Comparison of ENCODE assay signal across 24 cellular contexts in genomic region chr11:2261436-2262230, GRCh38. TPM values are rescaled to one million over a fixed set of nuclear protein-coding genes. Genes with fewer than 3 reads are reported as not detected.
"Had no signal": no experiment of that assay in that cellular context is flagged by ENCODE, and none has a peak within 500 bp of the region (broad histone marks: within the 10 kb centered on the region; RNA-seq: fewer than 3 reads in every experiment).

No MANE protein-coding gene starts in this region.

- H3K27ac ChIP-seq: coronary artery, gastrocnemius medialis, ovary, right lobe of liver, thyroid gland, VCaP had no signal

- H3K4me1 Mint-ChIP-seq: brain had no signal

- H3K27me3 ChIP-seq: ovary, right lobe of liver, thyroid gland had no signal

- H3K4me1 ChIP-seq: gastrocnemius medialis, right lobe of liver had no signal

- DNase-seq: activated CD4-positive, alpha-beta T cell treated with anti-CD3 and anti-CD28 coated beads for 1 hour; activated CD4-positive, alpha-beta T cell treated with anti-CD3 and anti-CD28 coated beads, Interleukin-2, amount 50 U/mL, for 4 hours; activated naive CD4-positive, alpha-beta T cell treated with anti-CD3 and anti-CD28 coated beads, Interleukin-2, amount 10 ng/mL, durations not matched to agents 7 days and 5 days; activated naive CD8-positive, alpha-beta T cell treated with anti-CD3 and anti-CD28 coated beads, Interleukin-2, amount 50 U/mL, for 24 hours; activated T-cell treated with anti-CD3 and anti-CD28 coated beads, Interleukin-2, amount 50 U/mL, for 24 hours; anterior cingulate cortex; central memory CD4-positive, alpha-beta T cell; erythroblast; gastrocnemius medialis; left ventricle myocardium superior; stimulated activated CD4-positive, alpha-beta T cell treated with anti-CD3 and anti-CD28 coated beads, Interleukin-4, amount 100 ng/mL, for 4 hours; stimulated activated naive B cell treated with anti-CD40 and anti-IgM and Interleukin-4, amounts not matched to agents 10 μg/mL and 1 μg/mL and 100 μg/mL, for 72 hours; T-helper 2 cell; thyroid gland had no signal

- ATAC-seq: activated naive CD8-positive, alpha-beta T cell treated with anti-CD3 and anti-CD28 coated beads, Interleukin-2, amount 50 U/mL, for 24 hours; gastrocnemius medialis; left ventricle myocardium superior; right lobe of liver; stimulated activated naive B cell treated with anti-CD40 and anti-IgM and Interleukin-4, amounts not matched to agents 10 μg/mL and 1 μg/mL and 100 μg/mL, for 72 hours had no signal

- H3K4me3 Mint-ChIP-seq: activated naive CD4-positive, alpha-beta T cell treated with anti-CD3 and anti-CD28 coated beads, Interleukin-2, amount 10 ng/mL, durations not matched to agents 7 days and 5 days; activated naive CD8-positive, alpha-beta T cell treated with anti-CD3 and anti-CD28 coated beads, Interleukin-2, amount 50 U/mL, for 24 hours; activated T-cell treated with anti-CD3 and anti-CD28 coated beads, Interleukin-2, amount 50 U/mL, for 24 hours; brain; memory B cell; neural crest cell; stimulated activated naive B cell treated with anti-CD40 and anti-IgM and Interleukin-4, amounts not matched to agents 10 μg/mL and 1 μg/mL and 100 μg/mL, for 72 hours had no signal

- H3K27ac Mint-ChIP-seq: activated naive CD4-positive, alpha-beta T cell treated with anti-CD3 and anti-CD28 coated beads, Interleukin-2, amount 10 ng/mL, durations not matched to agents 7 days and 5 days; activated naive CD8-positive, alpha-beta T cell treated with anti-CD3 and anti-CD28 coated beads, Interleukin-2, amount 50 U/mL, for 24 hours; activated T-cell treated with anti-CD3 and anti-CD28 coated beads, Interleukin-2, amount 50 U/mL, for 24 hours; brain; memory B cell; stimulated activated naive B cell treated with anti-CD40 and anti-IgM and Interleukin-4, amounts not matched to agents 10 μg/mL and 1 μg/mL and 100 μg/mL, for 72 hours had no signal

- H3K27me3 Mint-ChIP-seq: activated naive CD8-positive, alpha-beta T cell treated with anti-CD3 and anti-CD28 coated beads, Interleukin-2, amount 50 U/mL, for 24 hours; activated T-cell treated with anti-CD3 and anti-CD28 coated beads, Interleukin-2, amount 50 U/mL, for 24 hours had no signal

- H3K9me3 Mint-ChIP-seq: activated naive CD4-positive, alpha-beta T cell treated with anti-CD3 and anti-CD28 coated beads, Interleukin-2, amount 10 ng/mL, durations not matched to agents 7 days and 5 days; activated naive CD8-positive, alpha-beta T cell treated with anti-CD3 and anti-CD28 coated beads, Interleukin-2, amount 50 U/mL, for 24 hours; activated T-cell treated with anti-CD3 and anti-CD28 coated beads, Interleukin-2, amount 50 U/mL, for 24 hours; memory B cell; neural crest cell; stimulated activated naive B cell treated with anti-CD40 and anti-IgM and Interleukin-4, amounts not matched to agents 10 μg/mL and 1 μg/mL and 100 μg/mL, for 72 hours had no signal

- H3K4me3 ChIP-seq: coronary artery, gastrocnemius medialis, ovary, right lobe of liver, smooth muscle cell, thyroid gland had no signal

- H3K36me3 ChIP-seq: gastrocnemius medialis, ovary, right lobe of liver, thyroid gland had no signal

- H3K9me3 ChIP-seq: gastrocnemius medialis, ovary, right lobe of liver, thyroid gland had no signal

- H3K36me3 Mint-ChIP-seq: activated naive CD4-positive, alpha-beta T cell treated with anti-CD3 and anti-CD28 coated beads, Interleukin-2, amount 10 ng/mL, durations not matched to agents 7 days and 5 days; brain; memory B cell; stimulated activated naive B cell treated with anti-CD40 and anti-IgM and Interleukin-4, amounts not matched to agents 10 μg/mL and 1 μg/mL and 100 μg/mL, for 72 hours had no signal

RNA-seq across cellular contexts. Expression of gene ASCL2, which starts 8.8 kb away (rescaled TPM):
- total RNA-seq: gastrocnemius medialis, kidney epithelial cell, pulmonary artery endothelial cell, smooth muscle cell had no signal

RNA-seq across cellular contexts. Expression of gene C11orf21, which starts 40.1 kb away (rescaled TPM):
- total RNA-seq: kidney epithelial cell, neural crest cell, pulmonary artery endothelial cell, smooth muscle cell had no signal
- polyA plus RNA-seq: smooth muscle cell had no signal

RNA-seq across cellular contexts. Expression of gene TSPAN32, which starts 40.2 kb away (rescaled TPM):
- total RNA-seq: gastrocnemius medialis, neural crest cell, pulmonary artery endothelial cell, smooth muscle cell had no signal
- polyA plus RNA-seq: smooth muscle cell had no signal
